15 cellular contexts compared by ENCODE assay signal in genomic region chr19:54420068-54420382, GRCh38. TPM values are rescaled to one million over a fixed set of nuclear protein-coding genes. Genes with fewer than 3 reads are reported as not detected.
DNase-seq lines count a peak whose midpoint lies in the region; ATAC-seq and TF ChIP-seq lines count a peak whose summit lies in the region.
"Had no signal": no experiment of that assay in that cellular context is flagged by ENCODE, and none has a peak within 500 bp of the region (broad histone marks: within the 10 kb centered on the region; RNA-seq: fewer than 3 reads in every experiment).

No MANE protein-coding gene starts in this region.

- H3K4me1 Mint-ChIP-seq in neural progenitor cell = peaks cover 51% of the 10 kb centered on the region
- peaks cover 16% of the 10 kb centered on the region for H3K4me1 Mint-ChIP-seq in activated CD8-positive, alpha-beta T cell treated with anti-CD3 and anti-CD28 coated beads, Interleukin-2, amount 10 ng/mL, durations not matched to agents 7 days and 5 days (ENCODE audit: low read depth)

- H3K27ac Mint-ChIP-seq in neural progenitor cell = peak overlapping the region; percentile 70
- H3K27ac Mint-ChIP-seq in activated CD8-positive, alpha-beta T cell treated with anti-CD3 and anti-CD28 coated beads, Interleukin-2, amount 10 ng/mL, durations not matched to agents 7 days and 5 days = no peak overlapping the region

- peaks cover 49% of the 10 kb centered on the region for H3F3A ChIP-seq in neural progenitor cell (ENCODE audit: low read depth)

- H3K4me1 ChIP-seq in ES-I3 (ENCODE audit: insufficient read depth, low read length) (peaks cover 22% of the 10 kb centered on the region), neural progenitor cell (peaks cover 44% of the 10 kb centered on the region)

- peaks cover 30% of the 10 kb centered on the region for H4K20me1 ChIP-seq in neural progenitor cell (ENCODE audit: low read depth)

- H3K4me3 Mint-ChIP-seq in neural progenitor cell = peak overlapping the region; percentile 78
- no peak overlapping the region for H3K4me3 Mint-ChIP-seq in activated CD8-positive, alpha-beta T cell treated with anti-CD3 and anti-CD28 coated beads, Interleukin-2, amount 10 ng/mL, durations not matched to agents 7 days and 5 days

- H2AFZ ChIP-seq in neural progenitor cell (replicated peaks) = no peak overlapping the region

- peaks cover 8% of the 10 kb centered on the region for H3K27me3 Mint-ChIP-seq in neural progenitor cell (ENCODE audit: insufficient read depth, low read depth)
- peaks cover 13% of the 10 kb centered on the region for H3K27me3 Mint-ChIP-seq in activated CD8-positive, alpha-beta T cell treated with anti-CD3 and anti-CD28 coated beads, Interleukin-2, amount 10 ng/mL, durations not matched to agents 7 days and 5 days (ENCODE audit: low read depth)

- TF ChIP-seq CTCF in neural progenitor cell (IDR thresholded peaks at IDR 0.05) = no peak

- peak overlapping the region; percentile 99 for H3K4me2 ChIP-seq in neural progenitor cell

- peak overlapping the region; percentile 41 for H3K4me3 ChIP-seq in neural progenitor cell
- H3K4me3 ChIP-seq: upper lobe of left lung had no signal

- H3K9me3 ChIP-seq in ES-I3 (ENCODE audit: control insufficient read depth, insufficient read depth, low read length) = no peaks in the 10 kb centered on the region
- no peaks in the 10 kb centered on the region for H3K9me3 ChIP-seq in neural progenitor cell (ENCODE audit: low read depth)
- H3K9me3 ChIP-seq: upper lobe of left lung had no signal

- H3K36me3 ChIP-seq in ES-I3 (ENCODE audit: insufficient read depth, low read length) = no peaks in the 10 kb centered on the region
- no peaks in the 10 kb centered on the region for H3K36me3 ChIP-seq in neural progenitor cell
- H3K36me3 ChIP-seq: upper lobe of left lung had no signal

- peaks cover 21% of the 10 kb centered on the region for H3K36me3 Mint-ChIP-seq in neural progenitor cell
- no peaks in the 10 kb centered on the region for H3K36me3 Mint-ChIP-seq in activated CD8-positive, alpha-beta T cell treated with anti-CD3 and anti-CD28 coated beads, Interleukin-2, amount 10 ng/mL, durations not matched to agents 7 days and 5 days (ENCODE audit: low read depth)

- CTCF ChIA-PET in activated CD8-positive, alpha-beta T cell treated with anti-CD3 and anti-CD28 coated beads, Interleukin-2, amount 10 ng/mL, durations not matched to agents 7 days and 5 days (lab: Charles Lee) = interaction anchor here (0.8 to 3.2 kb wide), 3 partner anchors 19 to 154 kb away, joined by 3 to 13 read pairs (median 10); no protein-coding TSS in a partner anchor

- H3K9me3 Mint-ChIP-seq in neural progenitor cell = no peaks in the 10 kb centered on the region
- no peaks in the 10 kb centered on the region for H3K9me3 Mint-ChIP-seq in activated CD8-positive, alpha-beta T cell treated with anti-CD3 and anti-CD28 coated beads, Interleukin-2, amount 10 ng/mL, durations not matched to agents 7 days and 5 days (ENCODE audit: insufficient read depth)

- H3K79me2 ChIP-seq in neural progenitor cell (ENCODE audit: low read depth) = peaks cover 46% of the 10 kb centered on the region

- DNase-seq in neural progenitor cell (ENCODE audit: low spot score) = no peak
- no peak for DNase-seq in activated CD8-positive, alpha-beta T cell treated with anti-CD3 and anti-CD28 coated beads, Interleukin-2, amount 10 ng/mL, durations not matched to agents 7 days and 5 days
- no peak for DNase-seq in NCI-H69 (lab: John Stamatoyannopoulos, UW)
- DNase-seq in Ammon's horn (ENCODE audit: low spot score) = no peak
- DNase-seq: activated effector memory CD4-positive, alpha-beta T cell treated with anti-CD3 and anti-CD28 coated beads, Interleukin-2, amount 50 U/mL, for 16 hours; effector memory CD4-positive, alpha-beta T cell; foreskin fibroblast; KBM-7; NCI-H1436; NCI-H446 had no signal

- peak overlapping the region; percentile 52 for H3K9ac ChIP-seq in ES-I3 (ENCODE audit: low read depth, low read length)
- no peak overlapping the region for H3K9ac ChIP-seq in neural progenitor cell

- H3K27ac ChIP-seq in cingulate gyrus (ENCODE audit: low read depth, low read length) = peak overlapping the region; percentile 100
- H3K27ac ChIP-seq in neural progenitor cell = peak overlapping the region; percentile 97
- H3K27ac ChIP-seq: upper lobe of left lung had no signal

- peaks cover under 1% of the 10 kb centered on the region for H3K27me3 ChIP-seq in neural progenitor cell

- ATAC-seq in activated CD8-positive, alpha-beta T cell treated with anti-CD3 and anti-CD28 coated beads, Interleukin-2, amount 10 ng/mL, durations not matched to agents 7 days and 5 days = no peak
- ATAC-seq: SK-N-SH treated with all-trans-retinoic acid at 6 μM for 48 hours had no signal

- POLR2A ChIA-PET in activated CD8-positive, alpha-beta T cell treated with anti-CD3 and anti-CD28 coated beads, Interleukin-2, amount 10 ng/mL, durations not matched to agents 7 days and 5 days (lab: Charles Lee) = interaction anchor here (0.8 to 1.2 kb wide), 3 partner anchors 8 to 44 kb away, joined by 3 to 9 read pairs (median 4); partner anchors contain the start of genes LENG8 and LENG9

RNA-seq across cellular contexts. Expression of gene TTYH1, which starts 4.8 kb away (rescaled TPM):
- 34.2 and 128 TPM in 2 replicates for total RNA-seq in neural progenitor cell (ENCODE audit: low replicate concordance)
- 1 to 10 TPM in 1 of 2 experiments, under 1 TPM in 1; 0.99 to 1.3 TPM for total RNA-seq in activated CD8-positive, alpha-beta T cell treated with anti-CD3 and anti-CD28 coated beads, Interleukin-2, amount 10 ng/mL, durations not matched to agents 7 days and 5 days
- total RNA-seq: pulmonary artery endothelial cell, upper lobe of left lung had no signal

RNA-seq across cellular contexts. Expression of gene LENG8, which starts 29.0 kb away (rescaled TPM):
- 36.6 and 90.1 TPM in 2 replicates for total RNA-seq in neural progenitor cell (ENCODE audit: low replicate concordance)
- total RNA-seq in activated CD8-positive, alpha-beta T cell treated with anti-CD3 and anti-CD28 coated beads, Interleukin-2, amount 10 ng/mL, durations not matched to agents 7 days and 5 days = 100 to 1,000 TPM; 171 to 181 TPM

RNA-seq across cellular contexts. Expression of gene LENG9, which starts 43.6 kb away (rescaled TPM):
- 0.79 and 4.0 TPM in 2 replicates for total RNA-seq in neural progenitor cell (ENCODE audit: low replicate concordance)
- 1 to 10 TPM; 5.3 to 5.6 TPM for total RNA-seq in activated CD8-positive, alpha-beta T cell treated with anti-CD3 and anti-CD28 coated beads, Interleukin-2, amount 10 ng/mL, durations not matched to agents 7 days and 5 days

RNA-seq across cellular contexts. Expression of gene CDC42EP5, which starts 53.1 kb away (rescaled TPM):
- total RNA-seq in neural progenitor cell (ENCODE audit: low replicate concordance) = 1.1 TPM in 1 of 2 replicates, not detected in the other
- not detected for total RNA-seq in activated CD8-positive, alpha-beta T cell treated with anti-CD3 and anti-CD28 coated beads, Interleukin-2, amount 10 ng/mL, durations not matched to agents 7 days and 5 days

RNA-seq across cellular contexts. Expression of gene LAIR1, which starts 55.3 kb away (rescaled TPM):
- total RNA-seq in neural progenitor cell (ENCODE audit: low replicate concordance) = not detected in 2 replicates
- 10 to 100 TPM; 92.8 to 97.6 TPM for total RNA-seq in activated CD8-positive, alpha-beta T cell treated with anti-CD3 and anti-CD28 coated beads, Interleukin-2, amount 10 ng/mL, durations not matched to agents 7 days and 5 days
- total RNA-seq: pulmonary artery endothelial cell had no signal

Comparison
In these comparisons a context has a peak if more than half of its experiments do, and no peak if none do; other contexts are left out.
1. RNA of gene TTYH1, which starts 4.8 kb away (total RNA-seq): 34.2 to 128 TPM in neural progenitor cell; 0.99 to 1.3 TPM in activated CD8-positive, alpha-beta T cell treated with anti-CD3 and anti-CD28 coated beads, Interleukin-2, amount 10 ng/mL, durations not matched to agents 7 days and 5 days; every median in the first group is over 10 times any median in the second.